8 cellular contexts compared by ENCODE assay signal in genomic region chr1:207321045-207321789, GRCh38. TPM values are rescaled to one million over a fixed set of nuclear protein-coding genes. Genes with fewer than 3 reads are reported as not detected.
A peak's percentile ranks its signal among the peaks of the same experiment; 100 is the strongest.
DNase-seq lines count a peak whose midpoint lies in the region; ATAC-seq and TF ChIP-seq lines count a peak whose summit lies in the region.

A gene with protein sequence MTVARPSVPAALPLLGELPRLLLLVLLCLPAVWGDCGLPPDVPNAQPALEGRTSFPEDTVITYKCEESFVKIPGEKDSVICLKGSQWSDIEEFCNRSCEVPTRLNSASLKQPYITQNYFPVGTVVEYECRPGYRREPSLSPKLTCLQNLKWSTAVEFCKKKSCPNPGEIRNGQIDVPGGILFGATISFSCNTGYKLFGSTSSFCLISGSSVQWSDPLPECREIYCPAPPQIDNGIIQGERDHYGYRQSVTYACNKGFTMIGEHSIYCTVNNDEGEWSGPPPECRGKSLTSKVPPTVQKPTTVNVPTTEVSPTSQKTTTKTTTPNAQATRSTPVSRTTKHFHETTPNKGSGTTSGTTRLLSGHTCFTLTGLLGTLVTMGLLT (plus strand): TSS chr1:207321678. CDS start chr1:207321766, 88 bp downstream.

- peak; percentile 47 for TF ChIP-seq CTCF in DND-41 (IDR thresholded peaks at IDR 0.05; ENCODE audit: borderline replicate concordance, extremely low read depth, low read length, poor library complexity, severe bottlenecking)
- TF ChIP-seq CTCF in RWPE1 (conservative IDR thresholded peaks at IDR 0.05; ENCODE audit: low read depth): peak; percentile 35
- TF ChIP-seq CTCF in fibroblast of lung (conservative IDR thresholded peaks at IDR 0.05 in 1 of 2, IDR thresholded peaks at IDR 0.05 in 1 of 2; ENCODE audit: low read depth in 1 of 2, low read length in 2 of 2): peak in 1 of 2 donors; percentile 17

- peak within 1 kb of the TSS; percentile 93 for H3K4me3 Mint-ChIP-seq in activated T-helper 2 cell treated with anti-CD3 and anti-CD28 coated beads, Interferon-gamma antibody, Interleukin-2, Interleukin-4, amounts not matched to agents 10 μg/mL and 5 μg/mL and 100 μg/mL, durations not matched to agents 14 hours and 24 hours and 36 hours (ENCODE audit: low read depth)
- peak within 1 kb of the TSS; percentile 82 to 99 (median 96) for H3K4me3 Mint-ChIP-seq in naive thymus-derived CD8-positive, alpha-beta T cell

- H3K79me2 ChIP-seq in DND-41 (ENCODE audit: insufficient read depth, low read length) (no peaks in the 10 kb centered on the region), fibroblast of lung (ENCODE audit: control insufficient read depth, insufficient read depth, low read length) (peaks cover 5% of the 10 kb centered on the region)

- H3K36me3 ChIP-seq in DND-41 (ENCODE audit: insufficient read depth, low read length) (no peaks in the 10 kb centered on the region), fibroblast of lung (ENCODE audit: control insufficient read depth, insufficient read depth, low read length) (no peaks in the 10 kb centered on the region)

- H3K9ac ChIP-seq in DND-41 (ENCODE audit: low read depth, low read length) (peak within 1 kb of the TSS; percentile 64), fibroblast of lung (ENCODE audit: insufficient read depth, low read length) (peak within 1 kb of the TSS; percentile 92)

- DNase-seq in DND-41 (peak; percentile 91), KG1 (lab: John Stamatoyannopoulos, UW) (peak; percentile 90), RWPE1 (ENCODE audit: low spot score) (peak; percentile 97), fibroblast of lung (ENCODE audit: low read depth in 2 of 2) (peak; percentile 93 to 96)
- peak; percentile 99 for DNase-seq in activated T-helper 2 cell treated with anti-CD3 and anti-CD28 coated beads, Interferon-gamma antibody, Interleukin-2, Interleukin-4, amounts not matched to agents 10 μg/mL and 5 μg/mL and 100 μg/mL, durations not matched to agents 14 hours and 24 hours and 36 hours (ENCODE audit: low spot score)
- peak; percentile 94 to 100 (median 100) for DNase-seq in naive thymus-derived CD8-positive, alpha-beta T cell
- peak; percentile 96 to 100 (median 99) for DNase-seq in stimulated activated naive CD4-positive, alpha-beta T cell (lab: John Stamatoyannopoulos, UW)

- no peaks in the 10 kb centered on the region for H4K20me1 ChIP-seq in DND-41 (ENCODE audit: insufficient read depth, low read length)
- no peaks in the 10 kb centered on the region for H4K20me1 ChIP-seq in fibroblast of lung (ENCODE audit: control insufficient read depth, extremely low read depth, insufficient read depth, low read length)

- H3K4me1 Mint-ChIP-seq in activated T-helper 2 cell treated with anti-CD3 and anti-CD28 coated beads, Interferon-gamma antibody, Interleukin-2, Interleukin-4, amounts not matched to agents 10 μg/mL and 5 μg/mL and 100 μg/mL, durations not matched to agents 14 hours and 24 hours and 36 hours (ENCODE audit: low read depth): peaks cover 33% of the 10 kb centered on the region
- H3K4me1 Mint-ChIP-seq in naive thymus-derived CD8-positive, alpha-beta T cell: peaks cover 27 to 70% (median 51%) of the 10 kb centered on the region in 4 donors

- H3K27ac Mint-ChIP-seq in activated T-helper 2 cell treated with anti-CD3 and anti-CD28 coated beads, Interferon-gamma antibody, Interleukin-2, Interleukin-4, amounts not matched to agents 10 μg/mL and 5 μg/mL and 100 μg/mL, durations not matched to agents 14 hours and 24 hours and 36 hours: peak within 1 kb of the TSS; percentile 99
- H3K27ac Mint-ChIP-seq in naive thymus-derived CD8-positive, alpha-beta T cell: peak within 1 kb of the TSS; percentile 98 to 100 (median 100)

- H3K4me3 ChIP-seq in DND-41 (ENCODE audit: low read depth in 1 of 2, low read length in 2 of 2) (peak within 1 kb of the TSS; percentile 21 to 62), fibroblast of lung (replicated peaks in 1 of 4; ENCODE audit: control extremely low read depth in 1 of 4, insufficient read depth in 1 of 4, low read depth in 3 of 4, low read length in 4 of 4) (peak within 1 kb of the TSS; percentile 57 to 85 (median 80))

- POLR2A ChIA-PET in RWPE1 (lab: Yijun Ruan, JAX; ENCODE audit: low non-redundant PET): interaction anchor here (0.5 kb wide), 1 partner anchor 108 kb away, joined by 3 read pairs; no protein-coding TSS in a partner anchor
- POLR2A ChIA-PET in naive thymus-derived CD8-positive, alpha-beta T cell (lab: Charles Lee): interaction anchor here (0.5 to 4.9 kb wide), 46 partner anchors 9 to 852 kb away, joined by 3 to 78 read pairs (median 4); partner anchors contain the start of genes C4BPB, CR2, FCMR and PFKFB2

- H3K36me3 Mint-ChIP-seq in activated T-helper 2 cell treated with anti-CD3 and anti-CD28 coated beads, Interferon-gamma antibody, Interleukin-2, Interleukin-4, amounts not matched to agents 10 μg/mL and 5 μg/mL and 100 μg/mL, durations not matched to agents 14 hours and 24 hours and 36 hours (ENCODE audit: low read depth): peaks cover 38% of the 10 kb centered on the region
- peaks cover 21 to 36% (median 22%) of the 10 kb centered on the region in 3 donors for H3K36me3 Mint-ChIP-seq in naive thymus-derived CD8-positive, alpha-beta T cell

- H3K4me1 ChIP-seq in DND-41 (ENCODE audit: insufficient read depth, low read length) (peaks cover 20% of the 10 kb centered on the region), fibroblast of lung (ENCODE audit: control insufficient read depth, extremely low read depth, insufficient read depth, low read length) (no peaks in the 10 kb centered on the region)

- H3K9me3 Mint-ChIP-seq in activated T-helper 2 cell treated with anti-CD3 and anti-CD28 coated beads, Interferon-gamma antibody, Interleukin-2, Interleukin-4, amounts not matched to agents 10 μg/mL and 5 μg/mL and 100 μg/mL, durations not matched to agents 14 hours and 24 hours and 36 hours: no peaks in the 10 kb centered on the region
- peaks cover 0 to 3% (median 0%) of the 10 kb centered on the region in 9 donors for H3K9me3 Mint-ChIP-seq in naive thymus-derived CD8-positive, alpha-beta T cell

- peak within 1 kb of the TSS; percentile 68 for H2AFZ ChIP-seq in DND-41 (ENCODE audit: low read depth, low read length)
- H2AFZ ChIP-seq in fibroblast of lung (ENCODE audit: low read length): peak within 1 kb of the TSS; percentile 92

- intact Hi-C loops in activated T-helper 2 cell treated with anti-CD3 and anti-CD28 coated beads, Interferon-gamma antibody, Interleukin-2, Interleukin-4, amounts not matched to agents 10 μg/mL and 5 μg/mL and 100 μg/mL, durations not matched to agents 14 hours and 24 hours and 36 hours (cut with micrococcal nuclease): loop anchor here (1.0 to 5.0 kb wide), 7 partner anchors 15 to 271 kb away; no protein-coding TSS in a partner anchor

- H3K4me2 ChIP-seq in DND-41 (ENCODE audit: insufficient read depth, low read length): peak within 1 kb of the TSS; percentile 89
- peak within 1 kb of the TSS; percentile 94 for H3K4me2 ChIP-seq in fibroblast of lung (ENCODE audit: extremely low read depth, insufficient read depth, low read length)

- CTCF ChIA-PET in RWPE1 (lab: Yijun Ruan, JAX): interaction anchor here (0.6 to 1.9 kb wide), 7 partner anchors 40 to 755 kb away, joined by 3 to 7 read pairs (median 5); no protein-coding TSS in a partner anchor

- H3K27me3 ChIP-seq in DND-41 (ENCODE audit: insufficient read depth, low read length, poor library complexity): peaks cover 30% of the 10 kb centered on the region
- no peaks in the 10 kb centered on the region for H3K27me3 ChIP-seq in fibroblast of lung (ENCODE audit: control insufficient read depth, insufficient read depth, low read length)

- ATAC-seq in DND-41 (ENCODE audit: insufficient read depth, low read depth): peak; percentile 92
- ATAC-seq in GM21723 (IDR thresholded peaks at IDR 0.05; ENCODE audit: unreplicated experiment): peak; percentile 93
- peak; percentile 87 for ATAC-seq in naive thymus-derived CD8-positive, alpha-beta T cell

- H3K9me3 ChIP-seq in DND-41 (ENCODE audit: insufficient read depth, low read length, severe bottlenecking) (no peaks in the 10 kb centered on the region), fibroblast of lung (ENCODE audit: control insufficient read depth, insufficient read depth, low read depth, low read length) (no peaks in the 10 kb centered on the region)

- no peaks in the 10 kb centered on the region for H3K27me3 Mint-ChIP-seq in activated T-helper 2 cell treated with anti-CD3 and anti-CD28 coated beads, Interferon-gamma antibody, Interleukin-2, Interleukin-4, amounts not matched to agents 10 μg/mL and 5 μg/mL and 100 μg/mL, durations not matched to agents 14 hours and 24 hours and 36 hours (ENCODE audit: low read depth)
- peaks cover 0 to 4% (median 0%) of the 10 kb centered on the region in 5 donors for H3K27me3 Mint-ChIP-seq in naive thymus-derived CD8-positive, alpha-beta T cell

- H3K27ac ChIP-seq in DND-41 (ENCODE audit: low read length) (peak within 1 kb of the TSS; percentile 17; the same call in 1 of the 2 replicates), RWPE1 (peak within 1 kb of the TSS; percentile 94), fibroblast of lung (ENCODE audit: insufficient read depth, low read length) (peak within 1 kb of the TSS; percentile 73)

RNA-seq across cellular contexts. Expression of the gene that starts here (rescaled TPM):
- 132 and 135 TPM in 2 replicates for total RNA-seq in activated T-helper 2 cell treated with anti-CD3 and anti-CD28 coated beads, Interferon-gamma antibody, Interleukin-2, Interleukin-4, amounts not matched to agents 10 μg/mL and 5 μg/mL and 100 μg/mL, durations not matched to agents 14 hours and 24 hours and 36 hours
- 17.7 and 46.1 TPM in 2 replicates for total RNA-seq in fibroblast of lung
- polyA plus RNA-seq in fibroblast of lung: 70.5 and 77.7 TPM in 2 replicates
- 34.7 and 36.1 TPM in 2 replicates for polyA plus RNA-seq in fibroblast of lung (2012)
- polyA minus RNA-seq in fibroblast of lung (ENCODE audit: low replicate concordance): 5.5 and 8.0 TPM in 2 replicates
- 100 to 1,000 TPM in 1 of 2 experiments, 10 to 100 TPM in 1; 98.9 to 102 TPM for total RNA-seq in naive thymus-derived CD8-positive, alpha-beta T cell
- polyA plus RNA-seq in naive thymus-derived CD8-positive, alpha-beta T cell: 100 to 1,000 TPM; 156 to 193 (median 156) TPM

Comparison
In these comparisons a context has a peak if more than half of its experiments do, and no peak if none do; other contexts are left out.
1. Peak in every context shown above with its lines: DNase-seq, ATAC-seq, H3K4me3 ChIP-seq and H3K27ac ChIP-seq.
2. H3K27ac ChIP-seq: peak in every context shown above with its lines; median percentile 94 in RWPE1; 73 in fibroblast of lung; 17 in DND-41.